In the genomic region with DNA sequence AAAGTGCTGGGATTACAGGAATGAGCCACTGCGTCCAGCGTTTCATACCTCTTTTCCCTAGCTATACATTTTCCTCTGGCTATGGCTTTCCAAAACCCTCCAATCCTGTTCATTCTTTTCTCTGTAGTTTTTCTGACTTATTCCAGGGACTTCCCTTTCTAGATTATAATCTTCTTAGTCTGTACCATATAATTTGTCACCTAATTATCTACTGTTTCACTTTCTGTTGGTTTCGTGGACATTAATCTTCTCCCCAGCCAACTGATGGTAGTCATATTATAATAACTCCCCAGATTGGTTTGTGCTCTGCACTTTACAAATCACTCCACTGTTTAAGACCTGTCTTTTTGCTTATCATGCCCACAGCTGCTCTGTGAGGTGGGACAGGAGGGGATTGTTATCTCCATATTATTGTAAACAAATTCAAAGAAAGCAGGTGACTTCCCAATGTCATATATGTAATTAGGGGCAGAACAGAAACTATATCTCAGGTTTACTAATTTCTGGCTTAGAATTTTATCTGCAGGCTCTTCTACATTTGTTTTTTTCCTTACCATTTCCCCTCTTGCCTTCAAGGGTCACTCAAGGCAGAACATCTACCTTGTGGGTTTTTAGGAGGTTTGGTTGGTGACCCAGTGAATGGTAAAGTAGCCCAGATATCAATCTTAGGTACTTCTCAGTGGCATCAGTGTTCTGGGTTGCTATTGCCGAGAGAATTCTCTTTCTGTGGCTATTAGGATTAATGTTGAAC, we compare ENCODE assay signal across 9 cellular contexts. TPM values are rescaled to one million over a fixed set of nuclear protein-coding genes. Genes with fewer than 3 reads are reported as not detected.
DNase-seq lines count a peak whose midpoint lies in the region; ATAC-seq and TF ChIP-seq lines count a peak whose summit lies in the region.
"Had no signal": no experiment of that assay in that cellular context is flagged by ENCODE, and none has a peak within 500 bp of the region (broad histone marks: within the 10 kb centered on the region; RNA-seq: fewer than 3 reads in every experiment).

No MANE protein-coding gene starts in this region.

- intact Hi-C loops in PC-3 (cut with micrococcal nuclease) = no loop called here

- peaks cover 57% of the 10 kb centered on the region for H3K79me2 ChIP-seq in PC-3 (ENCODE audit: low read length)

- H4K20me1 ChIP-seq in PC-3 (ENCODE audit: low read length) = no peaks in the 10 kb centered on the region

- H3F3A ChIP-seq in PC-3 (ENCODE audit: low read length, unreplicated experiment) = no peaks in the 10 kb centered on the region

- H3K4me2 ChIP-seq in PC-3 (ENCODE audit: low read length) = no peak overlapping the region

- peaks cover 53 to 97% (median 84%) of the 10 kb centered on the region in 4 donors for H3K4me1 Mint-ChIP-seq in naive thymus-derived CD8-positive, alpha-beta T cell

- peak overlapping the region in 7 of 10 donors; percentile 25 to 54 (median 34) for H3K4me3 Mint-ChIP-seq in naive thymus-derived CD8-positive, alpha-beta T cell

- no peaks in the 10 kb centered on the region for H3K27me3 ChIP-seq in PC-3 (ENCODE audit: low read length)

- no peaks in the 10 kb centered on the region for H3K27me3 Mint-ChIP-seq in naive thymus-derived CD8-positive, alpha-beta T cell

- H3K27ac ChIP-seq in PC-3 (ENCODE audit: low read length) = 0 out of 2 replicates have a peak overlapping the region, but pooled peaks have one; percentile 5

- no peak overlapping the region for H3K4me3 ChIP-seq in PC-3 (ENCODE audit: low read length)

- in situ Hi-C loops in GM13977 (cut with MboI; ENCODE audit: low pct_unique_long_range_greater_than_20kb, low sequenced_read_pairs, unreplicated experiment) = no loop called here

- H3K4me1 ChIP-seq in PC-3 (ENCODE audit: insufficient read depth, low read length) = peaks cover 31% of the 10 kb centered on the region

- ATAC-seq in GM18511 (IDR thresholded peaks at IDR 0.05; ENCODE audit: unreplicated experiment) (peak; percentile 45), GM21825 (IDR thresholded peaks at IDR 0.05; ENCODE audit: unreplicated experiment) (peak; percentile 38), PC-3 (no peak)
- ATAC-seq in naive thymus-derived CD8-positive, alpha-beta T cell = no peak

- no peak overlapping the region for H2AFZ ChIP-seq in PC-3 (ENCODE audit: low read length)

- H3K9ac ChIP-seq in PC-3 (ENCODE audit: low read length) = no peak overlapping the region

- no peaks in the 10 kb centered on the region for H3K36me3 ChIP-seq in PC-3 (ENCODE audit: low read depth, low read length)

- H3K36me3 Mint-ChIP-seq in naive thymus-derived CD8-positive, alpha-beta T cell = peaks cover 0 to 6% (median 2%) of the 10 kb centered on the region in 3 donors

- BruUV-seq in PC-3 (replicated peaks; lab: Mats Ljungman, UMichigan) = no TSS peak

- DNase-seq in PC-3 = no peak
- DNase-seq in naive thymus-derived CD8-positive, alpha-beta T cell = no peak
- no peak for DNase-seq in NCI-H187 treated with DMSO at 0.1 percent for 48 hours (lab: John Stamatoyannopoulos, UW)
- no peak for DNase-seq in DMS153 (lab: John Stamatoyannopoulos, UW)
- no peak for DNase-seq in NCI-H1436 (lab: John Stamatoyannopoulos, UW)
- DNase-seq in GM13977 (ENCODE audit: low spot score) = no peak
- DNase-seq: SHP77 treated with DMSO at 0.1 percent for 48 hours had no signal

- H3K27ac Mint-ChIP-seq in naive thymus-derived CD8-positive, alpha-beta T cell = peak overlapping the region; percentile 12 to 84 (median 73)

- POLR2A ChIA-PET in PC-3 (lab: Charles Lee; ENCODE audit: unreplicated experiment) = no interaction called here
- POLR2A ChIA-PET in naive thymus-derived CD8-positive, alpha-beta T cell (lab: Charles Lee) = interaction anchor here (0.6 to 3.8 kb wide), 4 partner anchors 21 to 38 kb away, joined by 3 to 26 read pairs (median 4); partner anchors contain the start of gene STIM1

- no peaks in the 10 kb centered on the region for H3K9me3 Mint-ChIP-seq in naive thymus-derived CD8-positive, alpha-beta T cell

- CTCF ChIA-PET in PC-3 (lab: Charles Lee) = no interaction called here

- no peaks in the 10 kb centered on the region for H3K9me3 ChIP-seq in PC-3 (ENCODE audit: low read length)

- H3K9me2 ChIP-seq in PC-3 (replicated peaks; ENCODE audit: low read length) = no peaks in the 10 kb centered on the region

- TF ChIP-seq CTCF in PC-3 (conservative IDR thresholded peaks at IDR 0.05; ENCODE audit: low read depth, low read length) (no peak), GM13977 (IDR thresholded peaks at IDR 0.05; ENCODE audit: extremely low read depth, insufficient read depth, missing control alignments) (no peak)

RNA-seq across cellular contexts. Expression of gene STIM1, which starts 23.9 kb away (rescaled TPM):
- total RNA-seq in PC-3 (2014; rRNA removed) = 22.8 and 31.9 TPM in 2 replicates
- total RNA-seq in naive thymus-derived CD8-positive, alpha-beta T cell = 100 to 1,000 TPM in 1 of 2 experiments, 10 to 100 TPM in 1; 98.7 to 101 TPM
- 10 to 100 TPM; 33.4 to 39.0 (median 38.9) TPM for polyA plus RNA-seq in naive thymus-derived CD8-positive, alpha-beta T cell

RNA-seq across cellular contexts. Expression of gene RHOG, which starts 38.6 kb away (rescaled TPM):
- total RNA-seq in PC-3 (2014; rRNA removed) = 31.2 and 33.5 TPM in 2 replicates
- 10 to 100 TPM; 78.4 to 79.3 TPM for total RNA-seq in naive thymus-derived CD8-positive, alpha-beta T cell
- 100 to 1,000 TPM; 125 to 175 (median 144) TPM for polyA plus RNA-seq in naive thymus-derived CD8-positive, alpha-beta T cell

Comparison
In these comparisons a context has a peak if more than half of its experiments do, and no peak if none do; other contexts are left out.
1. ATAC-seq: peak in GM18511 (single experiment) and GM21825 (single experiment); none in PC-3 (single experiment) and naive thymus-derived CD8-positive, alpha-beta T cell (0 of 2).